8 cellular contexts compared by ENCODE assay signal in genomic region chr9:96048116-96048953, GRCh38.
A peak's percentile ranks its signal among the peaks of the same experiment; 100 is the strongest.
DNase-seq lines count a peak whose midpoint lies in the region; ATAC-seq and TF ChIP-seq lines count a peak whose summit lies in the region.

No MANE protein-coding gene starts in this region.

- POLR2A ChIA-PET in HEK293T (lab: Yijun Ruan, JAX) = no interaction called here

- H3K9me3 Mint-ChIP-seq in activated naive CD4-positive, alpha-beta T cell treated with anti-CD3 and anti-CD28 coated beads, Interleukin-2, amount 50 U/mL, for 24 hours = no peaks in the 10 kb centered on the region
- H3K9me3 Mint-ChIP-seq in progenitor cell of endocrine pancreas (ENCODE audit: low read depth) = no peaks in the 10 kb centered on the region

- DNase-seq in COLO829 (ENCODE audit: low spot score) (peak; percentile 79), right atrium auricular region (ENCODE audit: low spot score) (no peak), progenitor cell of endocrine pancreas (ENCODE audit: low spot score, unreplicated experiment) (peak; percentile 28), NOMO-1 treated with dmso at 0.1 percent for 144 hours (lab: John Stamatoyannopoulos, UW; ENCODE audit: unreplicated experiment) (no peak), HEK293T (ENCODE audit: extremely low spot score) (no peak), foreskin keratinocyte (no peak)

- no peaks in the 10 kb centered on the region for H3K36me3 Mint-ChIP-seq in activated naive CD4-positive, alpha-beta T cell treated with anti-CD3 and anti-CD28 coated beads, Interleukin-2, amount 50 U/mL, for 24 hours
- H3K36me3 Mint-ChIP-seq in progenitor cell of endocrine pancreas (ENCODE audit: insufficient read depth) = no peaks in the 10 kb centered on the region

- peak overlapping the region; percentile 23 for H3K27ac Mint-ChIP-seq in activated naive CD4-positive, alpha-beta T cell treated with anti-CD3 and anti-CD28 coated beads, Interleukin-2, amount 50 U/mL, for 24 hours
- H3K27ac Mint-ChIP-seq in progenitor cell of endocrine pancreas = peak overlapping the region; percentile 95

- peaks cover 4% of the 10 kb centered on the region for H3K4me1 Mint-ChIP-seq in activated naive CD4-positive, alpha-beta T cell treated with anti-CD3 and anti-CD28 coated beads, Interleukin-2, amount 50 U/mL, for 24 hours
- peaks cover 19% of the 10 kb centered on the region for H3K4me1 Mint-ChIP-seq in progenitor cell of endocrine pancreas (ENCODE audit: low read depth)

- no peaks in the 10 kb centered on the region for H3K9me3 ChIP-seq in right atrium auricular region

- TF ChIP-seq CTCF in right atrium auricular region (IDR thresholded peaks at IDR 0.05) = no peak
- TF ChIP-seq CTCF in progenitor cell of endocrine pancreas (IDR thresholded peaks at IDR 0.05; ENCODE audit: unreplicated experiment) = no peak
- no peak for TF ChIP-seq CTCF in foreskin keratinocyte (conservative IDR thresholded peaks at IDR 0.05)

- H3K27ac ChIP-seq in right atrium auricular region (peak overlapping the region; percentile 46 to 61), foreskin keratinocyte (no peak overlapping the region)

- H3K27me3 ChIP-seq in right atrium auricular region (no peaks in the 10 kb centered on the region), foreskin keratinocyte (peaks cover 13% of the 10 kb centered on the region)

- no peaks in the 10 kb centered on the region for H3K36me3 ChIP-seq in right atrium auricular region

- CTCF ChIA-PET in HEK293T (lab: Yijun Ruan, JAX) = no interaction called here

- H3K27me3 Mint-ChIP-seq in activated naive CD4-positive, alpha-beta T cell treated with anti-CD3 and anti-CD28 coated beads, Interleukin-2, amount 50 U/mL, for 24 hours = no peaks in the 10 kb centered on the region
- H3K27me3 Mint-ChIP-seq in progenitor cell of endocrine pancreas = peaks cover 48% of the 10 kb centered on the region

- H3K4me1 ChIP-seq in right atrium auricular region (peaks cover 0 to 8% of the 10 kb centered on the region in 2 donors), foreskin keratinocyte (no peaks in the 10 kb centered on the region)

- ATAC-seq in HG02642 (IDR thresholded peaks at IDR 0.05; ENCODE audit: poor library complexity, unreplicated experiment) (no peak), foreskin keratinocyte (no peak)

- peak overlapping the region in 1 of 2 donors; percentile 14 for H3K4me3 ChIP-seq in right atrium auricular region

- no peak overlapping the region for H3K4me3 Mint-ChIP-seq in activated naive CD4-positive, alpha-beta T cell treated with anti-CD3 and anti-CD28 coated beads, Interleukin-2, amount 50 U/mL, for 24 hours
- H3K4me3 Mint-ChIP-seq in progenitor cell of endocrine pancreas (ENCODE audit: low read depth) = peak overlapping the region; percentile 44

TF ChIP-seq in HEK293T, 16 proteins besides CTCF, POLR2A, EP300 and RAD21:
- TF ChIP-seq CTBP1 (IDR thresholded peaks at IDR 0.05; ENCODE audit: borderline replicate concordance) (no peak), FOXK2 (IDR thresholded peaks at IDR 0.05) (no peak), ZNF384 (IDR thresholded peaks at IDR 0.05) (no peak), BHLHE40 (IDR thresholded peaks at IDR 0.05; ENCODE audit: borderline replicate concordance) (no peak), TARDBP (IDR thresholded peaks at IDR 0.05) (no peak), ARNT (IDR thresholded peaks at IDR 0.05) (no peak), FOXA1 (IDR thresholded peaks at IDR 0.05) (no peak), SP1 (IDR thresholded peaks at IDR 0.05) (no peak)
- TF ChIP-seq, protein P1, sequence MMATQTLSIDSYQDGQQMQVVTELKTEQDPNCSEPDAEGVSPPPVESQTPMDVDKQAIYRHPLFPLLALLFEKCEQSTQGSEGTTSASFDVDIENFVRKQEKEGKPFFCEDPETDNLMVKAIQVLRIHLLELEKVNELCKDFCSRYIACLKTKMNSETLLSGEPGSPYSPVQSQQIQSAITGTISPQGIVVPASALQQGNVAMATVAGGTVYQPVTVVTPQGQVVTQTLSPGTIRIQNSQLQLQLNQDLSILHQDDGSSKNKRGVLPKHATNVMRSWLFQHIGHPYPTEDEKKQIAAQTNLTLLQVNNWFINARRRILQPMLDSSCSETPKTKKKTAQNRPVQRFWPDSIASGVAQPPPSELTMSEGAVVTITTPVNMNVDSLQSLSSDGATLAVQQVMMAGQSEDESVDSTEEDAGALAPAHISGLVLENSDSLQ (IDR thresholded peaks at IDR 0.05) = no peak

Comparison
In these comparisons a context has a peak if more than half of its experiments do, and no peak if none do; other contexts are left out.
1. DNase-seq: peak in COLO829 (single experiment) and progenitor cell of endocrine pancreas (single experiment); none in right atrium auricular region (single experiment), NOMO-1 treated with dmso at 0.1 percent for 144 hours (single experiment), HEK293T (single experiment) and foreskin keratinocyte (0 of 2).